Comparison of ENCODE assay signal across 17 cellular contexts in genomic region chr18:11040359-11040758, GRCh38.
DNase-seq lines count a peak whose midpoint lies in the region; ATAC-seq, FAIRE-seq and TF ChIP-seq lines count a peak whose summit lies in the region.
"Had no signal": no experiment of that assay in that cellular context is flagged by ENCODE, and none has a peak within 500 bp of the region (broad histone marks: within the 10 kb centered on the region; RNA-seq: fewer than 3 reads in every experiment).

No MANE protein-coding gene starts in this region.

- H3K36me3 ChIP-seq in ACC112 (ENCODE audit: insufficient read depth, low read length) (no peaks in the 10 kb centered on the region), KMS-11 (ENCODE audit: insufficient read depth) (no peaks in the 10 kb centered on the region), pancreas (no peaks in the 10 kb centered on the region)
- H3K36me3 ChIP-seq: BE2C; BLaER1 treated with 17β-estradiol and CSF1 and Interleukin-3, amounts not matched to agents 10 nM and 100 nM had no signal

- no peak overlapping the region for H3K9ac ChIP-seq in KMS-11
- H3K9ac ChIP-seq: BLaER1 treated with 17β-estradiol and CSF1 and Interleukin-3, amounts not matched to agents 10 nM and 100 nM had no signal

- DNase-seq in dorsolateral prefrontal cortex (no peak), osteocyte (ENCODE audit: extremely low spot score, unreplicated experiment) (no peak), NCI-H2029 treated with DMSO at 0.1 percent for 48 hours (lab: John Stamatoyannopoulos, UW) (no peak), HFFc6 (no peak), pancreas (no peak)
- DNase-seq: CD4-positive, alpha-beta T cell; CD8-positive, alpha-beta memory T cell; DMS79; GDM1 had no signal

- ATAC-seq in pancreas: no peak

- H3K36me3 Mint-ChIP-seq in osteocyte (ENCODE audit: unreplicated experiment) (peaks cover 5% of the 10 kb centered on the region), HFFc6 (ENCODE audit: low read depth) (no peaks in the 10 kb centered on the region)
- H3K36me3 Mint-ChIP-seq: CD14-positive monocyte; CD8-positive, alpha-beta memory T cell had no signal

- WGBS in pancreas, 2 donors: 37 to 39% methylated on average over 4 of the region's 4 CpGs

- peaks cover 47% of the 10 kb centered on the region for H3K4me1 Mint-ChIP-seq in osteocyte (ENCODE audit: unreplicated experiment)
- H3K4me1 Mint-ChIP-seq in HFFc6 (ENCODE audit: low read depth): peaks cover 11% of the 10 kb centered on the region
- H3K4me1 Mint-ChIP-seq: CD8-positive, alpha-beta memory T cell had no signal

- H3K4me3 ChIP-seq in ACC112 (ENCODE audit: low read depth, low read length): peak overlapping the region; percentile 50; the same call in 1 of the 2 replicates
- no peak overlapping the region for H3K4me3 ChIP-seq in KMS-11 (IDR thresholded peaks at IDR 0.05; ENCODE audit: insufficient read depth, low read depth, low read length)
- peak overlapping the region in 14 of 59 donors; percentile 31 to 61 (median 45) for H3K4me3 ChIP-seq in dorsolateral prefrontal cortex
- H3K4me3 ChIP-seq in pancreas: no peak overlapping the region
- H3K4me3 ChIP-seq: BLaER1 treated with 17β-estradiol and CSF1 and Interleukin-3, amounts not matched to agents 10 nM and 100 nM; GM23338 had no signal

- peaks cover 8% of the 10 kb centered on the region for H3K4me1 ChIP-seq in ACC112 (ENCODE audit: control insufficient read depth, insufficient read depth, low read length, unreplicated experiment)
- H3K4me1 ChIP-seq in KMS-11 (ENCODE audit: low read depth, poor library complexity, severe bottlenecking): peaks cover 12% of the 10 kb centered on the region
- H3K4me1 ChIP-seq in pancreas: peaks cover 0 to 3% (median 0%) of the 10 kb centered on the region in 3 donors
- H3K4me1 ChIP-seq: BE2C had no signal

- H3K4me2 ChIP-seq in KMS-11: peak overlapping the region; percentile 8; the same call in 1 of the 2 replicates
- H3K4me2 ChIP-seq: BLaER1 treated with 17β-estradiol and CSF1 and Interleukin-3, amounts not matched to agents 10 nM and 100 nM; GM23338 had no signal

- H3K27ac Mint-ChIP-seq in osteocyte (ENCODE audit: unreplicated experiment) (peak overlapping the region; percentile 14), HFFc6 (no peak overlapping the region)
- H3K27ac Mint-ChIP-seq: CD14-positive monocyte; CD4-positive, alpha-beta T cell; CD8-positive, alpha-beta memory T cell; GM23338; H9 had no signal

- H3K27ac ChIP-seq in ACC112 (ENCODE audit: low read depth, low read length) (no peak overlapping the region), KMS-11 (no peak overlapping the region), dorsolateral prefrontal cortex (peak overlapping the region in 34 of 59 donors; percentile 11 to 92 (median 80)), pancreas (no peak overlapping the region)
- H3K27ac ChIP-seq: BLaER1 treated with 17β-estradiol and CSF1 and Interleukin-3, amounts not matched to agents 10 nM and 100 nM had no signal

- H2AFZ ChIP-seq in ACC112 (ENCODE audit: low read length, unreplicated experiment) (no peak overlapping the region), KMS-11 (ENCODE audit: low read depth) (no peak overlapping the region)
- H2AFZ ChIP-seq: GM23338 had no signal

- H3K9me3 Mint-ChIP-seq in osteocyte (ENCODE audit: unreplicated experiment) (no peaks in the 10 kb centered on the region), HFFc6 (no peaks in the 10 kb centered on the region)
- H3K9me3 Mint-ChIP-seq: CD4-positive, alpha-beta T cell; GM23338; H9 had no signal

- H4K20me1 ChIP-seq in KMS-11 (ENCODE audit: insufficient read depth): no peaks in the 10 kb centered on the region
- H4K20me1 ChIP-seq: BLaER1 treated with 17β-estradiol and CSF1 and Interleukin-3, amounts not matched to agents 10 nM and 100 nM had no signal

- H3K9me3 ChIP-seq in pancreas: no peaks in the 10 kb centered on the region
- H3K9me3 ChIP-seq: BE2C; BLaER1 treated with 17β-estradiol and CSF1 and Interleukin-3, amounts not matched to agents 10 nM and 100 nM had no signal

- FAIRE-seq in pancreas (lab: Jason Lieb, UNC): no peak
- FAIRE-seq: D721Med had no signal

- no peaks in the 10 kb centered on the region for H3K27me3 ChIP-seq in ACC112 (ENCODE audit: insufficient read depth, low read length)
- H3K27me3 ChIP-seq in KMS-11 (ENCODE audit: insufficient read depth, low read depth): no peaks in the 10 kb centered on the region
- H3K27me3 ChIP-seq in dorsolateral prefrontal cortex: no peaks in the 10 kb centered on the region
- H3K27me3 ChIP-seq in pancreas: no peaks in the 10 kb centered on the region
- H3K27me3 ChIP-seq: BE2C; BLaER1 treated with 17β-estradiol and CSF1 and Interleukin-3, amounts not matched to agents 10 nM and 100 nM had no signal

- H3K4me3 Mint-ChIP-seq in osteocyte (ENCODE audit: unreplicated experiment) (no peak overlapping the region), HFFc6 (no peak overlapping the region)
- H3K4me3 Mint-ChIP-seq: CD14-positive monocyte; CD4-positive, alpha-beta T cell; CD8-positive, alpha-beta memory T cell; GM23338; H9 had no signal

- intact Hi-C loops in dorsolateral prefrontal cortex (cut with DNase I): loop anchor here (2.0 to 10.0 kb wide), 5 partner anchors 106 to 1426 kb away; partner anchors contain the start of genes PIEZO2 (in 1 of the 2) and PPP4R1 (in 1 of the 2)
- intact Hi-C loops in pancreas (cut with DNase I): no loop called here

- H3K79me2 ChIP-seq in ACC112 (ENCODE audit: control insufficient read depth, insufficient read depth, low read length, unreplicated experiment): no peaks in the 10 kb centered on the region
- H3K79me2 ChIP-seq in KMS-11 (ENCODE audit: insufficient read depth, low read depth): no peaks in the 10 kb centered on the region

- no peaks in the 10 kb centered on the region for H3K27me3 Mint-ChIP-seq in osteocyte (ENCODE audit: unreplicated experiment)
- peaks cover 18% of the 10 kb centered on the region for H3K27me3 Mint-ChIP-seq in HFFc6 (ENCODE audit: insufficient read depth)
- H3K27me3 Mint-ChIP-seq: CD8-positive, alpha-beta memory T cell had no signal

- TF ChIP-seq CTCF in KMS-11 (conservative IDR thresholded peaks at IDR 0.05; ENCODE audit: low read depth, low read length) (no peak), dorsolateral prefrontal cortex (IDR thresholded peaks at IDR 0.05 in 54 of 56, conservative IDR thresholded peaks at IDR 0.05 in 2 of 56; ENCODE audit: low read depth in 1 of 56, partially characterized antibody in 56 of 56) (no peak), osteocyte (IDR thresholded peaks at IDR 0.05) (no peak), HFFc6 (IDR thresholded peaks at IDR 0.05) (no peak), pancreas (IDR thresholded peaks at IDR 0.05) (no peak)

Comparison
In these comparisons a context has a peak if more than half of its experiments do, and no peak if none do; other contexts are left out.
1. H3K27ac ChIP-seq: peak in dorsolateral prefrontal cortex (34 of 59); none in ACC112 (single experiment), KMS-11 (single experiment) and pancreas (0 of 4).
2. intact Hi-C loops: an anchor here in dorsolateral prefrontal cortex (2.0 to 10.0 kb wide); none called in pancreas.